Comparison of ENCODE assay signal across 8 cellular contexts in genomic region chr20:33561981-33562601, GRCh38.
DNase-seq lines count a peak whose midpoint lies in the region; ATAC-seq and TF ChIP-seq lines count a peak whose summit lies in the region.

No MANE protein-coding gene starts in this region.

- no peak overlapping the region for H4K91ac ChIP-seq in H9 (ENCODE audit: insufficient read length, low read depth, low read length)

- no peak overlapping the region for H3K4ac ChIP-seq in H9 (ENCODE audit: low read depth, low read length)

- no peak overlapping the region for H2BK15ac ChIP-seq in H9 (ENCODE audit: low read depth, low read length)

- CTCF ChIA-PET in activated naive CD4-positive, alpha-beta T cell treated with anti-CD3 and anti-CD28 coated beads for 36 hours (lab: Charles Lee), result no interaction called here

- H3K4me3 ChIP-seq in left lung, result no peak overlapping the region
- H3K4me3 ChIP-seq in tibial artery, result peak overlapping the region in 1 of 2 donors; percentile 8

- H3K36me3 ChIP-seq in left lung (peaks cover 0 to 6% of the 10 kb centered on the region in 2 donors), tibial artery (peaks cover 0 to 11% (median 3%) of the 10 kb centered on the region in 3 donors)

- H4K8ac ChIP-seq in H9 (replicated peaks; ENCODE audit: insufficient read length, low read depth, low read length), result no peak overlapping the region

- H2BK20ac ChIP-seq in H9 (ENCODE audit: low read depth, low read length, poor library complexity, severe bottlenecking), result no peak overlapping the region

- H3K4me1 ChIP-seq in H9 (ENCODE audit: insufficient read depth, low read length) (no peaks in the 10 kb centered on the region), left lung (peaks cover 0 to 8% of the 10 kb centered on the region in 2 donors), tibial artery (peaks cover 0 to 20% (median 4%) of the 10 kb centered on the region in 4 donors)

- no peak overlapping the region for H2BK5ac ChIP-seq in H9 (ENCODE audit: insufficient read length, low read length)

- no peak overlapping the region for H4K5ac ChIP-seq in H9 (ENCODE audit: insufficient read length, low read depth, low read length)

- H3K79me2 ChIP-seq in H9 (ENCODE audit: insufficient read depth, low read length), result no peaks in the 10 kb centered on the region

- peak; percentile 40 for DNase-seq in H9
- DNase-seq in NCI-H526 (lab: John Stamatoyannopoulos, UW), result peak; percentile 94
- no peak for DNase-seq in chondrocyte (ENCODE audit: low spot score)
- peak in 1 of 2 donors; percentile 39 for DNase-seq in left lung
- DNase-seq in tibial artery, result peak; percentile 61 to 72
- DNase-seq in activated naive CD4-positive, alpha-beta T cell treated with anti-CD3 and anti-CD28 coated beads for 36 hours, result no peak

- no peak overlapping the region for H3T11ph ChIP-seq in H9 (ENCODE audit: low read length)

- no peak overlapping the region for H3K56ac ChIP-seq in H9 (ENCODE audit: insufficient read length, low read depth, low read length)

- H2AK5ac ChIP-seq in H9 (ENCODE audit: insufficient read length, low read length), result no peak overlapping the region

- H3K4me2 ChIP-seq in H9 (ENCODE audit: insufficient read depth, insufficient read length, low read length), result no peak overlapping the region

- no peaks in the 10 kb centered on the region for H3K9me3 Mint-ChIP-seq in H9
- H3K9me3 Mint-ChIP-seq in chondrocyte (ENCODE audit: low read depth), result no peaks in the 10 kb centered on the region
- no peaks in the 10 kb centered on the region for H3K9me3 Mint-ChIP-seq in activated naive CD4-positive, alpha-beta T cell treated with anti-CD3 and anti-CD28 coated beads for 36 hours

- H3K4me3 Mint-ChIP-seq in H9 (no peak overlapping the region), chondrocyte (ENCODE audit: unreplicated experiment) (peak overlapping the region; percentile 66)
- no peak overlapping the region for H3K4me3 Mint-ChIP-seq in activated naive CD4-positive, alpha-beta T cell treated with anti-CD3 and anti-CD28 coated beads for 36 hours

- H3K9me3 ChIP-seq in H9 (ENCODE audit: control insufficient read depth, low read depth, low read length), result no peaks in the 10 kb centered on the region
- no peaks in the 10 kb centered on the region for H3K9me3 ChIP-seq in left lung
- no peaks in the 10 kb centered on the region for H3K9me3 ChIP-seq in tibial artery

- no peak overlapping the region for H2BK12ac ChIP-seq in H9 (ENCODE audit: insufficient read length, low read depth, low read length)

- H3K14ac ChIP-seq in H9 (ENCODE audit: insufficient read depth, low read length), result no peak overlapping the region

- TF ChIP-seq CTCF in H9 (conservative IDR thresholded peaks at IDR 0.05), result no peak
- TF ChIP-seq CTCF in chondrocyte (IDR thresholded peaks at IDR 0.05), result no peak
- TF ChIP-seq CTCF in left lung (IDR thresholded peaks at IDR 0.05), result no peak
- no peak for TF ChIP-seq CTCF in tibial artery (IDR thresholded peaks at IDR 0.05)

- H3K79me1 ChIP-seq in H9 (ENCODE audit: insufficient read depth, low read depth, low read length, poor library complexity, severe bottlenecking), result no peaks in the 10 kb centered on the region

- H3K4me1 Mint-ChIP-seq in H9, result peaks cover 5 to 13% of the 10 kb centered on the region in 2 experiments
- peaks cover 25% of the 10 kb centered on the region for H3K4me1 Mint-ChIP-seq in chondrocyte (ENCODE audit: low read depth)
- no peaks in the 10 kb centered on the region for H3K4me1 Mint-ChIP-seq in activated naive CD4-positive, alpha-beta T cell treated with anti-CD3 and anti-CD28 coated beads for 36 hours (ENCODE audit: low read depth)

- H3K27me3 Mint-ChIP-seq in H9 (ENCODE audit: low read depth) (peaks cover 29% of the 10 kb centered on the region), chondrocyte (ENCODE audit: low read depth) (no peaks in the 10 kb centered on the region)
- H3K27me3 Mint-ChIP-seq in activated naive CD4-positive, alpha-beta T cell treated with anti-CD3 and anti-CD28 coated beads for 36 hours (ENCODE audit: low read depth), result no peaks in the 10 kb centered on the region

- no peaks in the 10 kb centered on the region for H4K20me1 ChIP-seq in H9 (ENCODE audit: control insufficient read depth, insufficient read depth, insufficient read length)

- peaks cover 2 to 11% (median 4%) of the 10 kb centered on the region in 3 experiments; a peak in 4 of 7 replicates for H3K36me3 Mint-ChIP-seq in H9 (ENCODE audit: insufficient read depth in 1 of 3, low read depth in 3 of 3)
- H3K36me3 Mint-ChIP-seq in chondrocyte (ENCODE audit: low read depth), result peaks cover 5% of the 10 kb centered on the region
- H3K36me3 Mint-ChIP-seq in activated naive CD4-positive, alpha-beta T cell treated with anti-CD3 and anti-CD28 coated beads for 36 hours (ENCODE audit: low read depth), result peaks cover 3% of the 10 kb centered on the region

- no CpG with 5 or more reads among the region's 4 CpGs for WGBS in H9 (ENCODE audit: extremely low coverage, insufficient read length, low lambda C conversion rate)

- no peak overlapping the region for H2AFZ ChIP-seq in H9 (ENCODE audit: low read length)

- H3K18ac ChIP-seq in H9 (ENCODE audit: insufficient read length, low read depth, low read length), result no peak overlapping the region

- H3K27ac Mint-ChIP-seq in H9, result peak overlapping the region in 1 of 3 experiments; percentile 31; a peak in 2 of 7 replicates
- peak overlapping the region; percentile 93 for H3K27ac Mint-ChIP-seq in chondrocyte (ENCODE audit: unreplicated experiment)
- H3K27ac Mint-ChIP-seq in activated naive CD4-positive, alpha-beta T cell treated with anti-CD3 and anti-CD28 coated beads for 36 hours, result no peak overlapping the region

- H3K27me3 ChIP-seq in H9 (ENCODE audit: insufficient read depth, low read length) (peaks cover 2% of the 10 kb centered on the region; the same call in 1 of the 2 replicates), left lung (no peaks in the 10 kb centered on the region), tibial artery (no peaks in the 10 kb centered on the region)

- H3K9ac ChIP-seq in H9 (ENCODE audit: extremely low read depth, insufficient read length, low read length), result no peak overlapping the region

- H3K23ac ChIP-seq in H9 (ENCODE audit: insufficient read length, low read depth, low read length), result no peak overlapping the region

- intact Hi-C loops in left lung (cut with DNase I) (no loop called here), tibial artery (cut with DNase I; ENCODE audit: low total_unique reads) (loop anchor here (5.0 kb wide), 1 partner anchor 100 kb away; the partner anchor contains the start of gene C20orf144)
- intact Hi-C loops in activated naive CD4-positive, alpha-beta T cell treated with anti-CD3 and anti-CD28 coated beads for 36 hours (cut with micrococcal nuclease), result no loop called here

- ATAC-seq in left lung, result peak; percentile 88
- no peak for ATAC-seq in HG03045 (IDR thresholded peaks at IDR 0.05; ENCODE audit: unreplicated experiment)
- ATAC-seq in GM21576 (IDR thresholded peaks at IDR 0.05; ENCODE audit: unreplicated experiment), result no peak

- no peak overlapping the region for H2BK120ac ChIP-seq in H9 (ENCODE audit: low read depth, low read length, poor library complexity, severe bottlenecking)

- H3K27ac ChIP-seq in H9 (ENCODE audit: insufficient read length, low read depth, low read length) (no peak overlapping the region), left lung (peak overlapping the region in 1 of 2 donors; percentile 15), tibial artery (peak overlapping the region; percentile 46 to 64)

- no peaks in the 10 kb centered on the region for H3K23me2 ChIP-seq in H9 (ENCODE audit: insufficient read length, low read depth, low read length, poor library complexity, severe bottlenecking)

Comparison
In these comparisons a context has a peak if more than half of its experiments do, and no peak if none do; other contexts are left out.
1. DNase-seq: peak in H9 (single experiment), NCI-H526 (2 of 2) and tibial artery (2 of 2); none in chondrocyte (single experiment) and activated naive CD4-positive, alpha-beta T cell treated with anti-CD3 and anti-CD28 coated beads for 36 hours (single experiment).